Comparison of ENCODE assay signal across 9 cellular contexts in genomic region chr2:203453858-203454451, GRCh38.
DNase-seq lines count a peak whose midpoint lies in the region; ATAC-seq and TF ChIP-seq lines count a peak whose summit lies in the region.
"Had no signal": no experiment of that assay in that cellular context is flagged by ENCODE, and none has a peak within 500 bp of the region (broad histone marks: within the 10 kb centered on the region; RNA-seq: fewer than 3 reads in every experiment).

No MANE protein-coding gene starts in this region.

- no peak overlapping the region for H3K27ac Mint-ChIP-seq in activated CD8-positive, alpha-beta memory T cell treated with anti-CD3 and anti-CD28 coated beads, Interleukin-2, amount 10 ng/mL, durations not matched to agents 7 days and 5 days
- H3K27ac Mint-ChIP-seq in stimulated activated memory B cell treated with anti-CD40 and anti-IgM and Interleukin-4, amounts not matched to agents 10 μg/mL and 1 μg/mL and 100 μg/mL, for 72 hours, result no peak overlapping the region

- no peaks in the 10 kb centered on the region for H3K36me3 Mint-ChIP-seq in activated CD8-positive, alpha-beta memory T cell treated with anti-CD3 and anti-CD28 coated beads, Interleukin-2, amount 10 ng/mL, durations not matched to agents 7 days and 5 days
- no peaks in the 10 kb centered on the region for H3K36me3 Mint-ChIP-seq in stimulated activated memory B cell treated with anti-CD40 and anti-IgM and Interleukin-4, amounts not matched to agents 10 μg/mL and 1 μg/mL and 100 μg/mL, for 72 hours

- H3K27me3 Mint-ChIP-seq in activated CD8-positive, alpha-beta memory T cell treated with anti-CD3 and anti-CD28 coated beads, Interleukin-2, amount 10 ng/mL, durations not matched to agents 7 days and 5 days, result no peaks in the 10 kb centered on the region
- H3K27me3 Mint-ChIP-seq in stimulated activated memory B cell treated with anti-CD40 and anti-IgM and Interleukin-4, amounts not matched to agents 10 μg/mL and 1 μg/mL and 100 μg/mL, for 72 hours, result no peaks in the 10 kb centered on the region
- H3K27me3 Mint-ChIP-seq: central memory CD8-positive, alpha-beta T cell had no signal

- H3K4me3 ChIP-seq in astrocyte of the spinal cord (ENCODE audit: low read depth, low read length) (no peak overlapping the region), iPS DF 6.9 (ENCODE audit: low read length) (no peak overlapping the region)

- no peak overlapping the region for H3K4me3 Mint-ChIP-seq in activated CD8-positive, alpha-beta memory T cell treated with anti-CD3 and anti-CD28 coated beads, Interleukin-2, amount 10 ng/mL, durations not matched to agents 7 days and 5 days
- no peak overlapping the region for H3K4me3 Mint-ChIP-seq in stimulated activated memory B cell treated with anti-CD40 and anti-IgM and Interleukin-4, amounts not matched to agents 10 μg/mL and 1 μg/mL and 100 μg/mL, for 72 hours
- H3K4me3 Mint-ChIP-seq: central memory CD8-positive, alpha-beta T cell had no signal

- H3K4me1 Mint-ChIP-seq in activated CD8-positive, alpha-beta memory T cell treated with anti-CD3 and anti-CD28 coated beads, Interleukin-2, amount 10 ng/mL, durations not matched to agents 7 days and 5 days, result no peaks in the 10 kb centered on the region
- no peaks in the 10 kb centered on the region for H3K4me1 Mint-ChIP-seq in stimulated activated memory B cell treated with anti-CD40 and anti-IgM and Interleukin-4, amounts not matched to agents 10 μg/mL and 1 μg/mL and 100 μg/mL, for 72 hours
- H3K4me1 Mint-ChIP-seq: central memory CD8-positive, alpha-beta T cell had no signal

- TF ChIP-seq CTCF in astrocyte of the spinal cord (IDR thresholded peaks at IDR 0.05; ENCODE audit: low read depth, low read length), result peak; percentile 68

- peak; percentile 66 for ATAC-seq in activated CD8-positive, alpha-beta memory T cell treated with anti-CD3 and anti-CD28 coated beads, Interleukin-2, amount 10 ng/mL, durations not matched to agents 7 days and 5 days
- ATAC-seq in HG03095 (IDR thresholded peaks at IDR 0.05; ENCODE audit: unreplicated experiment) (peak; percentile 72), GM21717 (IDR thresholded peaks at IDR 0.05; ENCODE audit: unreplicated experiment) (no peak)
- ATAC-seq in stimulated activated memory B cell treated with anti-CD40 and anti-IgM and Interleukin-4, amounts not matched to agents 10 μg/mL and 1 μg/mL and 100 μg/mL, for 72 hours, result peak; percentile 47

- no peaks in the 10 kb centered on the region for H3K9me3 Mint-ChIP-seq in activated CD8-positive, alpha-beta memory T cell treated with anti-CD3 and anti-CD28 coated beads, Interleukin-2, amount 10 ng/mL, durations not matched to agents 7 days and 5 days (ENCODE audit: low read depth)
- no peaks in the 10 kb centered on the region for H3K9me3 Mint-ChIP-seq in stimulated activated memory B cell treated with anti-CD40 and anti-IgM and Interleukin-4, amounts not matched to agents 10 μg/mL and 1 μg/mL and 100 μg/mL, for 72 hours
- H3K9me3 Mint-ChIP-seq: central memory CD8-positive, alpha-beta T cell had no signal

- no peaks in the 10 kb centered on the region for H3K36me3 ChIP-seq in iPS DF 6.9 (ENCODE audit: control insufficient read depth, insufficient read depth, low read length)

- CTCF ChIA-PET in activated CD8-positive, alpha-beta memory T cell treated with anti-CD3 and anti-CD28 coated beads, Interleukin-2, amount 10 ng/mL, durations not matched to agents 7 days and 5 days (lab: Charles Lee), result interaction anchor here (0.7 to 2.1 kb wide), 10 partner anchors 9 to 865 kb away, joined by 3 to 9 read pairs (median 4); partner anchors contain the start of genes ABI2 and ICA1L

- no peaks in the 10 kb centered on the region for H3K4me1 ChIP-seq in iPS DF 6.9 (ENCODE audit: control insufficient read depth, insufficient read depth, low read length)

- in situ Hi-C loops in astrocyte of the spinal cord (cut with HindIII; ENCODE audit: low sequenced_read_pairs), result no loop called here

- H3K27me3 ChIP-seq in iPS DF 6.9 (ENCODE audit: control insufficient read depth, insufficient read depth, low read length), result no peaks in the 10 kb centered on the region

- no CpG with 5 or more reads among the region's 1 CpG for WGBS in iPS DF 6.9 (ENCODE audit: insufficient coverage, insufficient read length)

- H3K27ac ChIP-seq in iPS DF 6.9 (ENCODE audit: low read length), result no peak overlapping the region

- no peaks in the 10 kb centered on the region for H3K9me3 ChIP-seq in iPS DF 6.9 (ENCODE audit: control insufficient read depth, insufficient read depth, low read length)

- no peak for DNase-seq in activated CD8-positive, alpha-beta memory T cell treated with anti-CD3 and anti-CD28 coated beads, Interleukin-2, amount 10 ng/mL, durations not matched to agents 7 days and 5 days
- DNase-seq in activated CD8-positive, alpha-beta memory T cell treated with anti-CD3 and anti-CD28 coated beads, Interleukin-2, amount 50 U/mL, for 4 hours, result no peak
- peak; percentile 66 for DNase-seq in NOMO-1 treated with DMSO at 0.1 percent for 48 hours (lab: John Stamatoyannopoulos, UW; ENCODE audit: unreplicated experiment)
- peak; percentile 61 for DNase-seq in astrocyte of the spinal cord (ENCODE audit: low read depth, low spot score)
- peak; percentile 16 for DNase-seq in iPS DF 6.9 (ENCODE audit: low read depth, low spot score)

Comparison
In these comparisons a context has a peak if more than half of its experiments do, and no peak if none do; other contexts are left out.
1. DNase-seq: peak in NOMO-1 treated with DMSO at 0.1 percent for 48 hours (single experiment), astrocyte of the spinal cord (single experiment) and iPS DF 6.9 (single experiment); none in activated CD8-positive, alpha-beta memory T cell treated with anti-CD3 and anti-CD28 coated beads, Interleukin-2, amount 10 ng/mL, durations not matched to agents 7 days and 5 days (single experiment) and activated CD8-positive, alpha-beta memory T cell treated with anti-CD3 and anti-CD28 coated beads, Interleukin-2, amount 50 U/mL, for 4 hours (single experiment).